ENCODE assay signal across 15 cellular contexts in the genomic region with DNA sequence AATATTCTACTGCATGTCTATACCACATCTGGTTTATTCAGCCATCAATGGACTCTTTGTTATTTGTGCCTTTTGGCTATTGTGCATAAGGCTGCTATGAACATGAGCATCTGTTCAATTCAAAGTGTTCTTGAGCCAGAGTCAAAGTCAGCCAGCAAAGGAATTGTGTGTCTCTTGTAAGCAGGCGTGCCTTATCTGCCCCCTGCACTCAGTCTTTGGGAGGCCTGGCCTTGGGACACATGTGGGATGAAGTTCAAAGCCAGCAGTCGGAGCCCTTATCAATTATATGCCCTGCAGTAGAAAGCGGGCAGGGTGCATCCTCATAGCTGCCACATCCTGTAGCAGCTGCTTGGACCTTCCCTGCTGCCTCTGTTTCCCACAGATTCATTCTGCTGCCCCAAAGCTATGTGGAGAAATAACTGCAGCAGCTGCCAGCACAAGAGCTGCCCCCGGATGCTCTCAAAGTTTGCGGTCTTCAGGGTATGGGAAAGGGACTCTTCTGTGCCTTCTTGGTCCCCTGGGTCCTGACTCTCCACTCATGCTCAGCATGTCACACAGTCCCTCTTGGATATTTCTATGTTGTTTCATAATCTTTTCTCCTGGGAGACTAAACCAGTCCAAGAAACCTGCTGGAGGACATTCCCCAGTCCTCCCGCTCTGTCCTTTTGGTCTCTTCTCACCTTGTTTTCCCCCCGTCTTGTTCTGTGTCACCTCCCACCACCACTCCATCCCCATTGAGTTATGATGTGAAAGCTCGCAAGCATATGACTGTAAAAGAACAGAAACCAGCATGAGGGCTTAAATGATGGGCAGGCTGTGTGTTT. TPM values are rescaled to one million over a fixed set of nuclear protein-coding genes. Genes with fewer than 3 reads are reported as not detected.
DNase-seq lines count a peak whose midpoint lies in the region; FAIRE-seq and TF ChIP-seq lines count a peak whose summit lies in the region.
"Had no signal": no experiment of that assay in that cellular context is flagged by ENCODE, and none has a peak within 500 bp of the region (broad histone marks: within the 10 kb centered on the region; RNA-seq: fewer than 3 reads in every experiment).

No MANE protein-coding gene starts in this region.

- peaks cover 17 to 56% (median 47%) of the 10 kb centered on the region in 4 donors for H3K4me1 ChIP-seq in esophagus muscularis mucosa
- H3K4me1 ChIP-seq: body of pancreas had no signal

- H3K27me3 ChIP-seq in esophagus muscularis mucosa: no peaks in the 10 kb centered on the region
- H3K27me3 ChIP-seq: body of pancreas had no signal

- FAIRE-seq in D721Med (lab: Jason Lieb, UNC): no peak
- FAIRE-seq: small intestine had no signal

- no peak overlapping the region for H3K4me3 ChIP-seq in esophagus muscularis mucosa
- H3K4me3 ChIP-seq: body of pancreas had no signal

- TF ChIP-seq CTCF in esophagus muscularis mucosa (IDR thresholded peaks at IDR 0.05): no peak
- no peak for TF ChIP-seq CTCF in nephron progenitor cell (IDR thresholded peaks at IDR 0.05)
- no peak for TF ChIP-seq CTCF in type B pancreatic cell (conservative IDR thresholded peaks at IDR 0.05)
- TF ChIP-seq CTCF in GM10266 (IDR thresholded peaks at IDR 0.05; ENCODE audit: control insufficient read depth, insufficient read depth, low read depth, missing control alignments): no peak
- no peak for TF ChIP-seq CTCF in D721Med (IDR thresholded peaks at IDR 0.05; ENCODE audit: insufficient read depth, missing control alignments)

- no peaks in the 10 kb centered on the region for H3K4me1 Mint-ChIP-seq in nephron progenitor cell
- peaks cover 7% of the 10 kb centered on the region for H3K4me1 Mint-ChIP-seq in type B pancreatic cell (ENCODE audit: unreplicated experiment)

- H3K27me3 Mint-ChIP-seq in nephron progenitor cell (ENCODE audit: low read depth, poor library complexity): peaks cover under 1% of the 10 kb centered on the region
- H3K27me3 Mint-ChIP-seq in type B pancreatic cell: no peaks in the 10 kb centered on the region

- 80% methylated on average over 8 of the region's 8 CpGs for WGBS in esophagus muscularis mucosa

- H3K4me3 Mint-ChIP-seq in nephron progenitor cell (no peak overlapping the region), type B pancreatic cell (peak overlapping the region; percentile 56)

- H3K36me3 Mint-ChIP-seq in nephron progenitor cell (ENCODE audit: low read depth) (peaks cover 12% of the 10 kb centered on the region), type B pancreatic cell (peaks cover 16% of the 10 kb centered on the region)

- peaks cover 49 to 99% (median 87%) of the 10 kb centered on the region in 4 donors for H3K36me3 ChIP-seq in esophagus muscularis mucosa

- no peak for TF ChIP-seq POLR2A in esophagus muscularis mucosa (IDR thresholded peaks at IDR 0.05; ENCODE audit: low read depth)

- DNase-seq in T1000 (lab: John Stamatoyannopoulos, UW): peak; percentile 33
- no peak for DNase-seq in esophagus muscularis mucosa (ENCODE audit: extremely low spot score)
- no peak for DNase-seq in nephron progenitor cell
- no peak for DNase-seq in type B pancreatic cell (ENCODE audit: extremely low spot score, unreplicated experiment)
- no peak for DNase-seq in GM10266 (ENCODE audit: extremely low spot score)
- no peak for DNase-seq in activated CD8-positive, alpha-beta memory T cell treated with anti-CD3 and anti-CD28 coated beads, Interleukin-2, amount 50 U/mL, for 48 hours
- DNase-seq in D721Med (ENCODE audit: insufficient read length, low spot score): no peak
- DNase-seq in DMS114 treated with DMSO at 0.1 percent for 48 hours (lab: John Stamatoyannopoulos, UW; ENCODE audit: unreplicated experiment): no peak
- DNase-seq: activated CD4-positive, CD25-positive, alpha-beta regulatory T cell treated with anti-CD3 and anti-CD28 coated beads, Interleukin-2, amount 50 U/mL, for 72 hours; body of pancreas; NCI-H1092 treated with DMSO at 0.1 percent for 48 hours; NCI-H524 treated with DMSO at 0.1 percent for 48 hours; SHP77; small intestine had no signal

- H3K27ac ChIP-seq in esophagus muscularis mucosa (replicated peaks in 1 of 4): peak overlapping the region; percentile 66 to 99 (median 91)
- H3K27ac ChIP-seq: body of pancreas, C4-2B had no signal

- no peak for TF ChIP-seq EP300 in esophagus muscularis mucosa (IDR thresholded peaks at IDR 0.05)

- H3K27ac Mint-ChIP-seq in nephron progenitor cell: peak overlapping the region; percentile 3
- peak overlapping the region; percentile 80 for H3K27ac Mint-ChIP-seq in type B pancreatic cell

- intact Hi-C loops in esophagus muscularis mucosa (cut with DNase I): no loop called here

- H3K9me3 Mint-ChIP-seq in nephron progenitor cell (no peaks in the 10 kb centered on the region), type B pancreatic cell (peaks cover 4% of the 10 kb centered on the region)

- no peaks in the 10 kb centered on the region for H3K9me3 ChIP-seq in esophagus muscularis mucosa
- H3K9me3 ChIP-seq: body of pancreas had no signal

RNA-seq across cellular contexts. Expression of a gene that starts 35.9 kb away (rescaled TPM):
- total RNA-seq in esophagus muscularis mucosa: 100 to 1,000 TPM; 250 to 554 (median 444) TPM
- 30.7 and 35.3 TPM in 2 replicates for total RNA-seq in type B pancreatic cell (ENCODE audit: low replicate concordance)
